20 cellular contexts compared by ENCODE assay signal in genomic region chr4:150232029-150232428, GRCh38.
DNase-seq lines count a peak whose midpoint lies in the region; ATAC-seq and TF ChIP-seq lines count a peak whose summit lies in the region.
"Had no signal": no experiment of that assay in that cellular context is flagged by ENCODE, and none has a peak within 500 bp of the region (broad histone marks: within the 10 kb centered on the region; RNA-seq: fewer than 3 reads in every experiment).

No MANE protein-coding gene starts in this region.

- POLR2A ChIA-PET in RWPE1 (lab: Yijun Ruan, JAX; ENCODE audit: low non-redundant PET): no interaction called here

- no peak overlapping the region for H3K27ac ChIP-seq in RWPE1
- H3K27ac ChIP-seq: adrenal gland, parathyroid adenoma had no signal

- peak; percentile 20 for DNase-seq in G401 (ENCODE audit: low spot score)
- DNase-seq in NCI-H2029 treated with DMSO at 0.1 percent for 48 hours (lab: John Stamatoyannopoulos, UW): peak; percentile 82
- peak; percentile 74 for DNase-seq in dermis blood vessel endothelial cell
- peak; percentile 59 to 89 for DNase-seq in lung microvascular endothelial cell (ENCODE audit: low read depth in 2 of 2)
- DNase-seq in T-helper 9 cell: no peak
- no peak for DNase-seq in RWPE1 (ENCODE audit: low spot score)
- DNase-seq in KBM-7: no peak
- DNase-seq: activated CD4-positive, alpha-beta T cell treated with anti-CD3 and anti-CD28 coated beads, Interleukin-2, amount 50 U/mL, for 1 hour; activated CD8-positive, alpha-beta memory T cell treated with anti-CD3 and anti-CD28 coated beads, Interleukin-2, amount 50 U/mL, for 48 hours; activated gamma-delta T cell; adrenal gland; effector memory CD4-positive, alpha-beta T cell; head of caudate nucleus; immature natural killer cell; Karpas-422; RPMI8226; stimulated activated CD4-positive, alpha-beta T cell treated with anti-CD3 and anti-CD28 coated beads, Interleukin-4, amount 100 ng/mL, for 24 hours had no signal

- in situ Hi-C loops in G401 (cut with HindIII; ENCODE audit: low sequenced_read_pairs): no loop called here
- in situ Hi-C loops in KBM-7 (cut with MboI; ENCODE audit: low pct_unique_long_range_greater_than_20kb, low sequenced_read_pairs): no loop called here

- TF ChIP-seq CTCF in RWPE1 (conservative IDR thresholded peaks at IDR 0.05; ENCODE audit: low read depth): no peak

- ATAC-seq in HG02870 (IDR thresholded peaks at IDR 0.05; ENCODE audit: unreplicated experiment): no peak
- ATAC-seq: HCT116 had no signal

- CTCF ChIA-PET in RWPE1 (lab: Yijun Ruan, JAX): interaction anchor here (0.7 kb wide), 1 partner anchor 24 kb away, joined by 3 read pairs; no protein-coding TSS in a partner anchor

Comparison
In these comparisons a context has a peak if more than half of its experiments do, and no peak if none do; other contexts are left out.
1. DNase-seq: peak in G401 (single experiment), NCI-H2029 treated with DMSO at 0.1 percent for 48 hours (single experiment), dermis blood vessel endothelial cell (single experiment) and lung microvascular endothelial cell (2 of 2); none in T-helper 9 cell (single experiment), RWPE1 (single experiment) and KBM-7 (single experiment).